8 cellular contexts compared by ENCODE assay signal in the genomic region with DNA sequence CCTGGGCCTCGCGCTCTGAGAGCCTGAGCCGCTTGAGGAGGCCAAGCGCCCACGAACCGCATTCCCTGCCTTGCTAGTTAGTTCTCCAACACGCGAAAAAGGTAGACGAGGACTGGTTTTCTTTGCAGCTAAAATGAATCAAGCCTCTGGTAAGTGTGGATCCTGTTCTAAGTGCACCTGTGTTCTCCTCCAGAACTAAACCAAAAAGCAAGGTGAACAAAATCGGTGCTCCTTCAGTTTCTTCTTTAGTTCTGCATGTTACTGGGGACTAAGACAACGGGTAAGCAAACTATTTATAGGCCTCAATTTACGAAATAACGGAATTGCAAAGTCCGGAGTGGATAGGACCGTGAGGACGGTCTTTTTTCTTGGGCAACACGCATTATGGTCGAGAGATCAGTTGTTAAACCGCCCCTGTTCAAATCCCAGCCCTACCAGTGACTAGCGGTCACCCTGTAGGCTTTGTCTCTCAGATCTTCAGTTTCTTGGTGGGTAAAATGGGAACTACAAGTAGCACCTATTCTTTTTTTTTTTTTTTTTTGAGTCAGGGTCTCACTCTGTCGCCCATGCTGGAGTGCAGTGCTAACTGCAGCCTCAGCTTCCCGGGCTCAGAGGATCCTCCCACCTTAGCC. TPM values are rescaled to one million over a fixed set of nuclear protein-coding genes. Genes with fewer than 3 reads are reported as not detected.
DNase-seq lines count a peak whose midpoint lies in the region; ATAC-seq and TF ChIP-seq lines count a peak whose summit lies in the region.

No MANE protein-coding gene starts in this region.

- WGBS in heart right ventricle, 2 donors: 3 to 5% methylated on average over 22 of the region's 22 CpGs

- H3K9me3 ChIP-seq in heart right ventricle (no peaks in the 10 kb centered on the region), T-helper 17 cell (ENCODE audit: control insufficient read depth, low read length, poor library complexity, severe bottlenecking) (no peaks in the 10 kb centered on the region), gastrocnemius medialis (no peaks in the 10 kb centered on the region)

- no peaks in the 10 kb centered on the region for H3K27me3 Mint-ChIP-seq in T-helper 17 cell

- H3K27me3 ChIP-seq in heart right ventricle: no peaks in the 10 kb centered on the region
- no peaks in the 10 kb centered on the region for H3K27me3 ChIP-seq in gastrocnemius medialis

- peaks cover 0 to 18% (median 0%) of the 10 kb centered on the region in 9 donors for H3K36me3 ChIP-seq in heart right ventricle
- no peaks in the 10 kb centered on the region for H3K36me3 ChIP-seq in gastrocnemius medialis

- no peak for ATAC-seq in heart right ventricle
- no peak for ATAC-seq in Right ventricle myocardium superior (ENCODE audit: poor library complexity)
- no peak for ATAC-seq in T-helper 17 cell
- peak; percentile 26 to 47 for ATAC-seq in gastrocnemius medialis
- no peak for ATAC-seq in HG03378 (IDR thresholded peaks at IDR 0.05; ENCODE audit: unreplicated experiment)

- H3K36me3 Mint-ChIP-seq in T-helper 17 cell (ENCODE audit: low read depth): peaks cover 2% of the 10 kb centered on the region

- peaks cover 17 to 54% (median 40%) of the 10 kb centered on the region in 9 donors for H3K4me1 ChIP-seq in heart right ventricle
- H3K4me1 ChIP-seq in gastrocnemius medialis: peaks cover 30 to 45% of the 10 kb centered on the region in 2 donors

- peaks cover 41% of the 10 kb centered on the region for H3K4me1 Mint-ChIP-seq in T-helper 17 cell

- TF ChIP-seq POLR2A in gastrocnemius medialis (IDR thresholded peaks at IDR 0.05): no peak

- H3K27ac ChIP-seq in heart right ventricle (peak overlapping the region; percentile 70 to 98 (median 92)), gastrocnemius medialis (peak overlapping the region; percentile 89 to 100 (median 98))

- H3K4me3 Mint-ChIP-seq in T-helper 17 cell: peak overlapping the region; percentile 93

- peak overlapping the region; percentile 83 for H3K27ac Mint-ChIP-seq in T-helper 17 cell

- TF ChIP-seq CTCF in heart right ventricle (IDR thresholded peaks at IDR 0.05) (peak in 2 of 9 donors; percentile 3 to 17), fibroblast of the aortic adventitia (IDR thresholded peaks at IDR 0.05; ENCODE audit: insufficient read depth, low read length) (peak; percentile 34), gastrocnemius medialis (IDR thresholded peaks at IDR 0.05 in 4 of 5, conservative IDR thresholded peaks at IDR 0.05 in 1 of 5) (peak in 4 of 5 experiments; percentile 27 to 35 (median 33))

- H3K4me3 ChIP-seq in heart right ventricle (peak overlapping the region; percentile 72 to 98 (median 82)), fibroblast of the aortic adventitia (ENCODE audit: low read depth, low read length) (peak overlapping the region; percentile 91), gastrocnemius medialis (peak overlapping the region; percentile 76 to 96 (median 86))

- intact Hi-C loops in heart right ventricle (cut with DNase I): loop anchor here in 3 of 10 donors (5.0 kb wide), 1 partner anchor 159 kb away; no protein-coding TSS in a partner anchor
- intact Hi-C loops in Right ventricle myocardium superior (cut with DNase I): loop anchor here (5.0 kb wide), 1 partner anchor 154 kb away; no protein-coding TSS in a partner anchor
- intact Hi-C loops in gastrocnemius medialis (cut with DNase I; ENCODE audit: low total_unique reads): loop anchor here (2.0 to 5.0 kb wide), 2 partner anchors 71 to 191 kb away; a partner anchor contains a TSS

- in situ Hi-C loops in gastrocnemius medialis (cut with MboI; ENCODE audit: low sequenced_read_pairs in 4 of 4): no loop called here

- DNase-seq in heart right ventricle (no peak), Right ventricle myocardium superior (no peak), T-helper 17 cell (no peak), fibroblast of the aortic adventitia (ENCODE audit: low read depth) (peak; percentile 34), gastrocnemius medialis (peak in 1 of 2 donors; percentile 41), SHP77 treated with DMSO at 0.1 percent for 48 hours (lab: John Stamatoyannopoulos, UW) (no peak)
- no peak for DNase-seq in central memory CD4-positive, alpha-beta T cell

RNA-seq across cellular contexts. Expression of a gene that starts 1.0 kb away (rescaled TPM):
- total RNA-seq in heart right ventricle (10 to 100 TPM; 55.9 to 93.6 (median 67.4) TPM), Right ventricle myocardium superior (64.9 TPM), T-helper 17 cell (100 to 1,000 TPM; 197 to 251 TPM), fibroblast of the aortic adventitia (ENCODE audit: low replicate concordance) (66.4 and 78.9 TPM in 2 replicates), gastrocnemius medialis (10 to 100 TPM; 26.0 to 77.0 (median 55.0) TPM)
- polyA plus RNA-seq in heart right ventricle: 10 to 100 TPM; 47.7 to 65.5 TPM

RNA-seq across cellular contexts. Expression of a gene that starts 16.8 kb away (rescaled TPM):
- total RNA-seq in heart right ventricle (100 to 1,000 TPM in 5 of 10 donors, 10 to 100 TPM in 5; 85.4 to 145 (median 101) TPM), Right ventricle myocardium superior (108 TPM), T-helper 17 cell (100 to 1,000 TPM; 140 to 154 TPM), fibroblast of the aortic adventitia (ENCODE audit: low replicate concordance) (78.1 and 98.7 TPM in 2 replicates), gastrocnemius medialis (100 to 1,000 TPM in 2 of 4 donors, 10 to 100 TPM in 2; 67.7 to 117 (median 100.0) TPM)
- 100 to 1,000 TPM in 1 of 2 donors, 10 to 100 TPM in 1; 69.8 to 116 TPM for polyA plus RNA-seq in heart right ventricle

Comparison
In these comparisons a context has a peak if more than half of its experiments do, and no peak if none do; other contexts are left out.
1. ATAC-seq: peak in gastrocnemius medialis (2 of 2); none in heart right ventricle (0 of 8), Right ventricle myocardium superior (single experiment), T-helper 17 cell (single experiment) and HG03378 (single experiment).
2. Peak in every context shown above with its lines, with median percentiles within 50 percentile points of each other: H3K4me3 ChIP-seq.